12 cellular contexts compared by ENCODE assay signal in the genomic region with DNA sequence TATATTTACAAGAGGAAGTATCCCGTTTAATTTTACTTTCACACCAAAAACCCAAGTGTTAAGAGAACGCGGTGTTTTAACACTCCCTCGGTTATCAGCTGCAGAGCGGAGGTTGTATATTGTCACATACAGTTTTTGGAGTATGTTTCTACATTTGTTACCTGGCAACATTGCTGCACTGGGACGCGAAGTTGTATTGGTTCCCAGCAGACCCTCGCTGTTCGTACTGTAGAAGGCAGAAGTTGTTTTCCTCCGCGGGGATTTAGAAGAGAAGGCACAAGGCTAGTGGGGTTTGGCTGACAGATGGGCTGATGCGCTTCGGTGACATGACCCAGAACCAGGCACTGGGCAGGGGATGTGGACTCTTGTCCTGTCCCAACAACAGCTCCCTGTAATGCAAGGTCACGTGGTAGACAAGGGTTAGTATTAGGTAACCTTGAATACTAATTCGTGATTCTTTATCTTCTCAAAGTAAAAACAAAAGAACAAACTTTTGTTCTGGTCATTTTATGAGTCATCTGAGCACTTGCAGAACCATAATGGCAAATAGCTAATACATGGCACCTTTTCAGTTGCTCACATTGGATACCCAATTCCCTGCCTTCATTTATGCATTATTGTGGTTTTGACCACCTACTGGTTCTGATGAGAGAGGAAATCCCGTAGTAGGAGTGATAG.
DNase-seq lines count a peak whose midpoint lies in the region; ATAC-seq and TF ChIP-seq lines count a peak whose summit lies in the region.
"Had no signal": no experiment of that assay in that cellular context is flagged by ENCODE, and none has a peak within 500 bp of the region (broad histone marks: within the 10 kb centered on the region; RNA-seq: fewer than 3 reads in every experiment).

No MANE protein-coding gene starts in this region.

- H3K27ac ChIP-seq in thyroid gland (peak overlapping the region in 2 of 3 donors; percentile 87 to 90), tibial artery (no peak overlapping the region)

- peak overlapping the region; percentile 30 for H3K4me3 Mint-ChIP-seq in activated naive CD4-positive, alpha-beta T cell treated with anti-CD3 and anti-CD28 coated beads, Interleukin-2, amount 50 U/mL, for 24 hours
- no peak overlapping the region for H3K4me3 Mint-ChIP-seq in activated naive CD4-positive, alpha-beta T cell treated with anti-CD3 and anti-CD28 coated beads for 36 hours
- no peak overlapping the region for H3K4me3 Mint-ChIP-seq in endothelial cell (ENCODE audit: unreplicated experiment)

- peaks cover 23% of the 10 kb centered on the region for H3K36me3 Mint-ChIP-seq in activated naive CD4-positive, alpha-beta T cell treated with anti-CD3 and anti-CD28 coated beads, Interleukin-2, amount 50 U/mL, for 24 hours
- H3K36me3 Mint-ChIP-seq in activated naive CD4-positive, alpha-beta T cell treated with anti-CD3 and anti-CD28 coated beads for 36 hours (ENCODE audit: low read depth), result peaks cover 13% of the 10 kb centered on the region
- peaks cover 44% of the 10 kb centered on the region for H3K36me3 Mint-ChIP-seq in endothelial cell (ENCODE audit: low read depth, unreplicated experiment)

- TF ChIP-seq POLR2A in thyroid gland (IDR thresholded peaks at IDR 0.05), result no peak

- no peaks in the 10 kb centered on the region for H3K9me3 ChIP-seq in thyroid gland
- H3K9me3 ChIP-seq in tibial artery, result no peaks in the 10 kb centered on the region
- H3K9me3 ChIP-seq: left ventricle myocardium inferior, prostate gland had no signal

- no peak for TF ChIP-seq CTCF in endothelial cell (IDR thresholded peaks at IDR 0.05; ENCODE audit: unreplicated experiment)
- TF ChIP-seq CTCF in thyroid gland (IDR thresholded peaks at IDR 0.05), result no peak
- TF ChIP-seq CTCF in tibial artery (IDR thresholded peaks at IDR 0.05), result no peak

- no peaks in the 10 kb centered on the region for H3K9me3 Mint-ChIP-seq in activated naive CD4-positive, alpha-beta T cell treated with anti-CD3 and anti-CD28 coated beads, Interleukin-2, amount 50 U/mL, for 24 hours
- no peaks in the 10 kb centered on the region for H3K9me3 Mint-ChIP-seq in activated naive CD4-positive, alpha-beta T cell treated with anti-CD3 and anti-CD28 coated beads for 36 hours
- no peaks in the 10 kb centered on the region for H3K9me3 Mint-ChIP-seq in endothelial cell (ENCODE audit: unreplicated experiment)

- CTCF ChIA-PET in activated naive CD4-positive, alpha-beta T cell treated with anti-CD3 and anti-CD28 coated beads for 36 hours (lab: Charles Lee), result interaction anchor here (0.6 to 1.3 kb wide), 4 partner anchors 17 to 269 kb away, joined by 3 to 5 read pairs (median 4); no protein-coding TSS in a partner anchor

- intact Hi-C loops in activated naive CD4-positive, alpha-beta T cell treated with anti-CD3 and anti-CD28 coated beads for 36 hours (cut with micrococcal nuclease), result no loop called here
- intact Hi-C loops in thyroid gland (cut with DNase I) (no loop called here), tibial artery (cut with DNase I; ENCODE audit: low total_unique reads) (loop anchor here (10.0 kb wide), 1 partner anchor 56 kb away; no protein-coding TSS in a partner anchor)

- H3K27me3 Mint-ChIP-seq in activated naive CD4-positive, alpha-beta T cell treated with anti-CD3 and anti-CD28 coated beads, Interleukin-2, amount 50 U/mL, for 24 hours, result no peaks in the 10 kb centered on the region
- no peaks in the 10 kb centered on the region for H3K27me3 Mint-ChIP-seq in activated naive CD4-positive, alpha-beta T cell treated with anti-CD3 and anti-CD28 coated beads for 36 hours (ENCODE audit: low read depth)
- H3K27me3 Mint-ChIP-seq in endothelial cell (ENCODE audit: unreplicated experiment), result peaks cover 5% of the 10 kb centered on the region

- H3K4me3 ChIP-seq in thyroid gland (replicated peaks in 1 of 3) (no peak overlapping the region), tibial artery (no peak overlapping the region)
- H3K4me3 ChIP-seq: left ventricle myocardium inferior, prostate gland had no signal

- peaks cover 35% of the 10 kb centered on the region for H3K4me1 Mint-ChIP-seq in activated naive CD4-positive, alpha-beta T cell treated with anti-CD3 and anti-CD28 coated beads, Interleukin-2, amount 50 U/mL, for 24 hours
- peaks cover 21% of the 10 kb centered on the region for H3K4me1 Mint-ChIP-seq in activated naive CD4-positive, alpha-beta T cell treated with anti-CD3 and anti-CD28 coated beads for 36 hours (ENCODE audit: low read depth)
- H3K4me1 Mint-ChIP-seq in endothelial cell (ENCODE audit: unreplicated experiment), result peaks cover 67% of the 10 kb centered on the region

- H3K27ac Mint-ChIP-seq in activated naive CD4-positive, alpha-beta T cell treated with anti-CD3 and anti-CD28 coated beads, Interleukin-2, amount 50 U/mL, for 24 hours, result no peak overlapping the region
- no peak overlapping the region for H3K27ac Mint-ChIP-seq in activated naive CD4-positive, alpha-beta T cell treated with anti-CD3 and anti-CD28 coated beads for 36 hours
- peak overlapping the region; percentile 90 for H3K27ac Mint-ChIP-seq in endothelial cell (ENCODE audit: unreplicated experiment)

- no peak for DNase-seq in activated naive CD4-positive, alpha-beta T cell treated with anti-CD3 and anti-CD28 coated beads for 36 hours
- DNase-seq in endothelial cell (ENCODE audit: low spot score) (no peak), thyroid gland (no peak), tibial artery (no peak), OCI-M1 (lab: John Stamatoyannopoulos, UW) (no peak)
- DNase-seq in activated CD4-positive, alpha-beta T cell treated with anti-CD3 and anti-CD28 coated beads for 4 hours, result no peak
- DNase-seq: central memory CD4-positive, alpha-beta T cell; left ventricle myocardium inferior; NCI-H2227 treated with DMSO at 0.1 percent for 48 hours had no signal

- H3K4me1 ChIP-seq in thyroid gland (peaks cover 23 to 39% of the 10 kb centered on the region in 2 donors), tibial artery (peaks cover 0 to 41% (median 33%) of the 10 kb centered on the region in 4 donors)
- H3K4me1 ChIP-seq: prostate gland had no signal

- H3K27me3 ChIP-seq in thyroid gland, result no peaks in the 10 kb centered on the region
- H3K27me3 ChIP-seq in tibial artery, result no peaks in the 10 kb centered on the region

- H3K36me3 ChIP-seq in thyroid gland (no peaks in the 10 kb centered on the region), tibial artery (peaks cover 0 to 9% (median 4%) of the 10 kb centered on the region in 3 donors)
- H3K36me3 ChIP-seq: left ventricle myocardium inferior, prostate gland had no signal

- WGBS in thyroid gland, 2 donors, result 92 to 94% methylated on average over 16 of the region's 16 CpGs

- ATAC-seq in HG03354 (IDR thresholded peaks at IDR 0.05; ENCODE audit: poor library complexity, severe bottlenecking, unreplicated experiment), result peak; percentile 40

Comparison
In these comparisons a context has a peak if more than half of its experiments do, and no peak if none do; other contexts are left out.
1. H3K27ac ChIP-seq: peak in thyroid gland (2 of 3); none in tibial artery (0 of 2).